2 cellular contexts compared by ENCODE assay signal in the genomic region with DNA sequence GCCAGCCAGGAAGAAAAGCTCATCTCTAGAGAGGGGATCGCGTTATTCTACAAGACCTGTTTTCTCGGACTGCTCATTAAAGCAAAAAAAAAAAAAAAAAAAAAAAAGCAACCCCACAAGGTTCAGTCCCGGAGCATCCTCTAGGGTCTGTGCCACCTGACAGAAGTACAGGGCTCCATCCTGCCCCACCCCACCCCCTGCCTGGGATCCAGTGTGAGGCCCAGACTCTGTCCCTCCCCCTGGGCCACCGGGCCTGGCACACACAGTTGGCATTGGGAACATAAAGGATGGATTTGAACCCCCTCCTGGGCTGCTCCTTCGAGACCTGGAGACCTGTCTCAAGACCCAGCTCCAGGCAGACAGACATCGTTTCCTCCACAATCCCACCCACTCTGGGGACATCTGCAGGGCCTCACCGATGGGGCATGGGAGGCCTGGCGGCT.
TF ChIP-seq lines count a peak whose summit lies in the region.

No MANE protein-coding gene starts in this region.

TF ChIP-seq in IMR-90, 13 proteins besides CTCF, POLR2A, EP300 and RAD21:
- no peak for TF ChIP-seq MAFK (IDR thresholded peaks at IDR 0.05; ENCODE audit: low read depth, low read length)
- no peak for TF ChIP-seq RCOR1 (IDR thresholded peaks at IDR 0.05; ENCODE audit: insufficient replicate concordance, low read length)
- TF ChIP-seq SMC3 (IDR thresholded peaks at IDR 0.05; ENCODE audit: low read depth, low read length), result no peak
- TF ChIP-seq NFE2L2 (IDR thresholded peaks at IDR 0.05; ENCODE audit: low read depth, low read length), result no peak
- no peak for TF ChIP-seq USF2 (IDR thresholded peaks at IDR 0.05; ENCODE audit: low read depth, low read length)
- TF ChIP-seq CEBPB (IDR thresholded peaks at IDR 0.05; ENCODE audit: low read depth, low read length), result no peak
- TF ChIP-seq ELK1 (IDR thresholded peaks at IDR 0.05; ENCODE audit: borderline replicate concordance, low read depth, low read length), result no peak
- no peak for TF ChIP-seq RFX5 (IDR thresholded peaks at IDR 0.05; ENCODE audit: low read depth, low read length)

TF ChIP-seq in liver, 16 proteins besides CTCF, POLR2A, EP300 and RAD21 (continued from another document):
- TF ChIP-seq EGR1 (IDR thresholded peaks at IDR 0.05; ENCODE audit: low read depth in 2 of 2) (no peak), RXRA (IDR thresholded peaks at IDR 0.05) (no peak), REST (IDR thresholded peaks at IDR 0.05) (no peak), FOXA1 (IDR thresholded peaks at IDR 0.05) (no peak), TAF1 (conservative IDR thresholded peaks at IDR 0.05) (no peak), YY1 (IDR thresholded peaks at IDR 0.05) (no peak), JUND (IDR thresholded peaks at IDR 0.05) (no peak), FOXA2 (IDR thresholded peaks at IDR 0.05) (no peak), HNF4G (IDR thresholded peaks at IDR 0.05) (no peak), NR2F2 (IDR thresholded peaks at IDR 0.05) (no peak), GABPA (IDR thresholded peaks at IDR 0.05 in 1 of 2, conservative IDR thresholded peaks at IDR 0.05 in 1 of 2) (no peak), SP1 (IDR thresholded peaks at IDR 0.05) (no peak)
- TF ChIP-seq, protein P1, sequence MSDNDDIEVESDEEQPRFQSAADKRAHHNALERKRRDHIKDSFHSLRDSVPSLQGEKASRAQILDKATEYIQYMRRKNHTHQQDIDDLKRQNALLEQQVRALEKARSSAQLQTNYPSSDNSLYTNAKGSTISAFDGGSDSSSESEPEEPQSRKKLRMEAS (IDR thresholded peaks at IDR 0.05), result no peak
- TF ChIP-seq, protein P2, sequence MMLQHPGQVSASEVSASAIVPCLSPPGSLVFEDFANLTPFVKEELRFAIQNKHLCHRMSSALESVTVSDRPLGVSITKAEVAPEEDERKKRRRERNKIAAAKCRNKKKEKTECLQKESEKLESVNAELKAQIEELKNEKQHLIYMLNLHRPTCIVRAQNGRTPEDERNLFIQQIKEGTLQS (IDR thresholded peaks at IDR 0.05), result no peak
